In the genomic region with DNA sequence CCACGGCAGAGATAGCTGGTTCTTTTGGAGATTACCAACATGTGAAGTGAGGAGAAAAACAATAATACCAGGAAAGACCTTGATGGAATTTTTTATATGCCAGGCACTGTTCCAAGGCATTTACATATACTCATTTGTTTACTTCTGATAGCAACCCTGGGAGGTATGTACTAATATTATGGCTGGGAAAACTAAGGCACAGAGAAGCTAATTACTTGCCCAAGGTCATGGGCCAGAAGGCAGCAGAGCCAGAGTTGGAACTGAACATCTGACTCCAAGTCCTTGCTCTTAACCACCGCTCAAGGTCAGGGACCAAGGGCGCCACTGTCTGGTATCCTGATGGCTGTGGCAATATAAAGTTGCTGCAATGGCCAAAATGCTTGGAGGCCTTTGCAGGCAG, we compare ENCODE assay signal across 17 cellular contexts.
A peak's percentile ranks its signal among the peaks of the same experiment; 100 is the strongest.
DNase-seq lines count a peak whose midpoint lies in the region; ATAC-seq, FAIRE-seq and TF ChIP-seq lines count a peak whose summit lies in the region.
"Had no signal": no experiment of that assay in that cellular context is flagged by ENCODE, and none has a peak within 500 bp of the region (broad histone marks: within the 10 kb centered on the region; RNA-seq: fewer than 3 reads in every experiment).

No MANE protein-coding gene starts in this region.

- H3K36me3 ChIP-seq in body of pancreas (replicated peaks in 1 of 2; ENCODE audit: insufficient read depth in 1 of 2, low read depth in 2 of 2): no peaks in the 10 kb centered on the region
- no peaks in the 10 kb centered on the region for H3K36me3 ChIP-seq in testis (ENCODE audit: low read depth, missing control alignments)

- peaks cover 32% of the 10 kb centered on the region for H3K4me1 ChIP-seq in body of pancreas
- H3K4me1 ChIP-seq in testis: peaks cover 46% of the 10 kb centered on the region

- H3K9me3 ChIP-seq in body of pancreas: no peaks in the 10 kb centered on the region
- no peaks in the 10 kb centered on the region for H3K9me3 ChIP-seq in testis

- no peak for TF ChIP-seq POLR2A in body of pancreas (IDR thresholded peaks at IDR 0.05)
- TF ChIP-seq POLR2A in testis (IDR thresholded peaks at IDR 0.05): no peak

- 38 to 45% methylated on average over 3 of the region's 3 CpGs for WGBS in body of pancreas, 2 donors
- WGBS in testis, 2 donors: 43 to 46% methylated on average over 3 of the region's 3 CpGs

- ATAC-seq in body of pancreas: peak; percentile 54
- ATAC-seq in HG03432 (IDR thresholded peaks at IDR 0.05; ENCODE audit: unreplicated experiment): no peak
- ATAC-seq: HCT116 had no signal

- H3K27ac ChIP-seq in body of pancreas: peak overlapping the region in 1 of 4 donors; percentile 33
- H3K27ac ChIP-seq in testis: peak overlapping the region; percentile 9 to 42
- H3K27ac ChIP-seq: GM23248 had no signal

- no peaks in the 10 kb centered on the region for H3K27me3 ChIP-seq in body of pancreas
- H3K27me3 ChIP-seq in testis: no peaks in the 10 kb centered on the region

- DNase-seq in HTR-8/SVneo (ENCODE audit: insufficient read length, low spot score) (no peak), body of pancreas (peak in 1 of 4 donors; percentile 11), mucosa of gallbladder (ENCODE audit: low spot score) (peak; percentile 33), testis (no peak)
- DNase-seq in stimulated activated CD8-positive, alpha-beta memory T cell treated with anti-CD3 and anti-CD28 coated beads, Interleukin-4, amount 100 ng/mL, for 48 hours: no peak
- DNase-seq in effector CD8-positive, alpha-beta T cell (lab: John Stamatoyannopoulos, UW): no peak
- DNase-seq in stimulated activated CD4-positive, alpha-beta T cell treated with anti-CD3 and anti-CD28 coated beads, Interleukin-4, amount 100 ng/mL, for 24 hours: no peak
- DNase-seq: C1 segment of cervical spinal cord; CD4-positive, alpha-beta memory T cell; DMS79 treated with DMSO at 0.1 percent for 48 hours; EL; GM23248 had no signal

- TF ChIP-seq CTCF in body of pancreas (IDR thresholded peaks at IDR 0.05) (no peak), testis (IDR thresholded peaks at IDR 0.05) (no peak)

- FAIRE-seq in HTR-8/SVneo (lab: Jason Lieb, UNC): peak; percentile 46
- FAIRE-seq: G401.6, GM12891, H54 had no signal

- intact Hi-C loops in body of pancreas (cut with DNase I) (no loop called here), testis (cut with DNase I; ENCODE audit: low total_unique reads) (no loop called here)

- no peak overlapping the region for H3K4me3 ChIP-seq in body of pancreas
- no peak overlapping the region for H3K4me3 ChIP-seq in testis
- H3K4me3 ChIP-seq: GM23248 had no signal
